Comparison of ENCODE assay signal across 25 cellular contexts in genomic region chr20:1656844-1657243, GRCh38. TPM values are rescaled to one million over a fixed set of nuclear protein-coding genes. Genes with fewer than 3 reads are reported as not detected.
DNase-seq lines count a peak whose midpoint lies in the region; ATAC-seq and TF ChIP-seq lines count a peak whose summit lies in the region.
"Had no signal": no experiment of that assay in that cellular context is flagged by ENCODE, and none has a peak within 500 bp of the region (broad histone marks: within the 10 kb centered on the region; RNA-seq: fewer than 3 reads in every experiment).

No MANE protein-coding gene starts in this region.

- POLR2A ChIA-PET in activated naive CD8-positive, alpha-beta T cell treated with anti-CD3 and anti-CD28 coated beads, Interleukin-2, amount 10 ng/mL, durations not matched to agents 7 days and 5 days (lab: Charles Lee) = interaction anchor here (0.6 to 5.2 kb wide), 9 partner anchors 10 to 78 kb away, joined by 3 to 36 read pairs (median 6); no protein-coding TSS in a partner anchor

- H3K9me3 ChIP-seq in Peyer's patch = no peaks in the 10 kb centered on the region
- H3K9me3 ChIP-seq in thymus (ENCODE audit: control insufficient read depth) = peaks cover 1% of the 10 kb centered on the region
- H3K9me3 ChIP-seq: ascending aorta, testis had no signal

- DNase-seq in activated naive CD4-positive, alpha-beta T cell treated with anti-CD3 and anti-CD28 coated beads, Interleukin-2, amount 10 ng/mL, durations not matched to agents 7 days and 5 days = no peak
- DNase-seq in activated naive CD4-positive, alpha-beta T cell (lab: John Stamatoyannopoulos, UW) = no peak
- DNase-seq in Peyer's patch (no peak), NCI-H1694 (lab: John Stamatoyannopoulos, UW) (no peak)
- DNase-seq in activated naive CD8-positive, alpha-beta T cell treated with anti-CD3 and anti-CD28 coated beads, Interleukin-2, amount 10 ng/mL, durations not matched to agents 7 days and 5 days = no peak
- no peak for DNase-seq in activated effector memory CD4-positive, alpha-beta T cell treated with anti-CD3 and anti-CD28 coated beads, Interleukin-2, amount 50 U/mL, for 16 hours
- DNase-seq: DMS79 treated with DMSO at 0.1 percent for 48 hours; HCEC 1CT; left lung; NCI-H1930; NCI-H446; NK-92 treated with Interleukin-12 subunit alpha and Interleukin-12 subunit beta, amount 100 ng/mL, for 24 hours; nucleus accumbens; retina; stimulated activated CD4-positive, alpha-beta T cell treated with anti-CD3 and anti-CD28 coated beads, Interleukin-12 subunit alpha, Interleukin-12 subunit beta, amount 100 ng/mL, for 4 hours; stimulated activated CD8-positive, alpha-beta memory T cell treated with anti-CD3 and anti-CD28 coated beads, Interleukin-4, amount 100 ng/mL, for 48 hours had no signal

- H3K9me3 Mint-ChIP-seq in activated naive CD4-positive, alpha-beta T cell treated with anti-CD3 and anti-CD28 coated beads, Interleukin-2, amount 10 ng/mL, durations not matched to agents 7 days and 5 days = peaks cover 26% of the 10 kb centered on the region
- peaks cover 4% of the 10 kb centered on the region for H3K9me3 Mint-ChIP-seq in activated naive CD8-positive, alpha-beta T cell treated with anti-CD3 and anti-CD28 coated beads, Interleukin-2, amount 10 ng/mL, durations not matched to agents 7 days and 5 days

- H3K4me3 ChIP-seq in Peyer's patch = peak overlapping the region; percentile 6 to 28 (median 26)
- H3K4me3 ChIP-seq in thymus (ENCODE audit: low read length) = peak overlapping the region; percentile 43
- H3K4me3 ChIP-seq: ascending aorta, left lung, testis had no signal

- peaks cover 86% of the 10 kb centered on the region for H3K4me1 Mint-ChIP-seq in activated naive CD4-positive, alpha-beta T cell treated with anti-CD3 and anti-CD28 coated beads, Interleukin-2, amount 10 ng/mL, durations not matched to agents 7 days and 5 days
- H3K4me1 Mint-ChIP-seq in activated naive CD8-positive, alpha-beta T cell treated with anti-CD3 and anti-CD28 coated beads, Interleukin-2, amount 10 ng/mL, durations not matched to agents 7 days and 5 days = peaks cover 73% of the 10 kb centered on the region

- H3K27me3 ChIP-seq in Peyer's patch = no peaks in the 10 kb centered on the region
- H3K27me3 ChIP-seq in thymus (ENCODE audit: control insufficient read depth, insufficient read depth) = no peaks in the 10 kb centered on the region
- H3K27me3 ChIP-seq: ascending aorta, testis had no signal

- peak overlapping the region; percentile 82 for H3K4me3 Mint-ChIP-seq in activated naive CD4-positive, alpha-beta T cell treated with anti-CD3 and anti-CD28 coated beads, Interleukin-2, amount 10 ng/mL, durations not matched to agents 7 days and 5 days
- H3K4me3 Mint-ChIP-seq in activated naive CD8-positive, alpha-beta T cell treated with anti-CD3 and anti-CD28 coated beads, Interleukin-2, amount 10 ng/mL, durations not matched to agents 7 days and 5 days = peak overlapping the region; percentile 91

- no peaks in the 10 kb centered on the region for H3K36me3 ChIP-seq in Peyer's patch
- H3K36me3 ChIP-seq in thymus (ENCODE audit: control insufficient read depth, insufficient read depth) = no peaks in the 10 kb centered on the region
- H3K36me3 ChIP-seq: ascending aorta, left lung had no signal

- H3K4me1 ChIP-seq in Peyer's patch = peaks cover 0 to 5% (median 2%) of the 10 kb centered on the region in 4 donors
- peaks cover 9% of the 10 kb centered on the region for H3K4me1 ChIP-seq in thymus (ENCODE audit: control insufficient read depth, insufficient read depth, low read length)
- H3K4me1 ChIP-seq: ascending aorta, testis had no signal

- ATAC-seq in activated naive CD8-positive, alpha-beta T cell treated with anti-CD3 and anti-CD28 coated beads, Interleukin-2, amount 10 ng/mL, durations not matched to agents 7 days and 5 days (ENCODE audit: low read depth) = peak; percentile 19
- no peak for ATAC-seq in GM18858 (IDR thresholded peaks at IDR 0.05; ENCODE audit: unreplicated experiment)
- ATAC-seq: HepG2, left lung, SK-N-SH treated with all-trans-retinoic acid at 6 μM for 48 hours had no signal

- no peak for TF ChIP-seq CTCF in Peyer's patch (IDR thresholded peaks at IDR 0.05)

- H3K36me3 Mint-ChIP-seq in activated naive CD4-positive, alpha-beta T cell treated with anti-CD3 and anti-CD28 coated beads, Interleukin-2, amount 10 ng/mL, durations not matched to agents 7 days and 5 days = peaks cover 52% of the 10 kb centered on the region
- H3K36me3 Mint-ChIP-seq in activated naive CD8-positive, alpha-beta T cell treated with anti-CD3 and anti-CD28 coated beads, Interleukin-2, amount 10 ng/mL, durations not matched to agents 7 days and 5 days = peaks cover 51% of the 10 kb centered on the region

- H3K27me3 Mint-ChIP-seq in activated naive CD4-positive, alpha-beta T cell treated with anti-CD3 and anti-CD28 coated beads, Interleukin-2, amount 10 ng/mL, durations not matched to agents 7 days and 5 days = no peaks in the 10 kb centered on the region
- H3K27me3 Mint-ChIP-seq in activated naive CD8-positive, alpha-beta T cell treated with anti-CD3 and anti-CD28 coated beads, Interleukin-2, amount 10 ng/mL, durations not matched to agents 7 days and 5 days = no peaks in the 10 kb centered on the region

- 92% methylated on average over 5 of the region's 5 CpGs for whole genome bisulfite sequencing in thymus

- H3K27ac ChIP-seq in Peyer's patch = peak overlapping the region; percentile 54 to 72 (median 63)
- H3K27ac ChIP-seq in thymus (ENCODE audit: low read depth) = peak overlapping the region; percentile 94
- H3K27ac ChIP-seq: ascending aorta, left lung, testis had no signal

- peak overlapping the region; percentile 98 for H3K27ac Mint-ChIP-seq in activated naive CD4-positive, alpha-beta T cell treated with anti-CD3 and anti-CD28 coated beads, Interleukin-2, amount 10 ng/mL, durations not matched to agents 7 days and 5 days
- H3K27ac Mint-ChIP-seq in activated naive CD8-positive, alpha-beta T cell treated with anti-CD3 and anti-CD28 coated beads, Interleukin-2, amount 10 ng/mL, durations not matched to agents 7 days and 5 days = peak overlapping the region; percentile 97

- no peak for TF ChIP-seq POLR2A in Peyer's patch (IDR thresholded peaks at IDR 0.05)

- CTCF ChIA-PET in activated naive CD4-positive, alpha-beta T cell treated with anti-CD3 and anti-CD28 coated beads, Interleukin-2, amount 10 ng/mL, durations not matched to agents 7 days and 5 days (lab: Charles Lee) = interaction anchor here (0.7 kb wide), 1 partner anchor 18 kb away, joined by 3 read pairs; no protein-coding TSS in a partner anchor

RNA-seq across cellular contexts. Expression of gene SIRPG, which starts 0.7 kb away (rescaled TPM):
- total RNA-seq in Peyer's patch = 1 to 10 TPM; 1.8 to 5.8 (median 3.6) TPM
- total RNA-seq in activated naive CD8-positive, alpha-beta T cell treated with anti-CD3 and anti-CD28 coated beads, Interleukin-2, amount 10 ng/mL, durations not matched to agents 7 days and 5 days = 100 to 1,000 TPM in 1 of 2 experiments, 10 to 100 TPM in 1; 98.7 to 100 TPM
- 51.0 TPM for polyA plus RNA-seq in thymus
- total RNA-seq: ascending aorta, cerebellum, HepG2, MCF 10A had no signal
- polyA plus RNA-seq: AG04450, HepG2 had no signal

RNA-seq across cellular contexts. Expression of gene SIRPB1, which starts 37.0 kb away (rescaled TPM):
- total RNA-seq in Peyer's patch = 1 to 10 TPM; 1.6 to 3.1 (median 2.3) TPM
- 1 to 10 TPM; 6.5 to 9.6 TPM for total RNA-seq in activated naive CD8-positive, alpha-beta T cell treated with anti-CD3 and anti-CD28 coated beads, Interleukin-2, amount 10 ng/mL, durations not matched to agents 7 days and 5 days
- 1.2 TPM for polyA plus RNA-seq in thymus
- polyA plus RNA-seq: AG04450 had no signal

Comparison
In these comparisons a context has a peak if more than half of its experiments do, and no peak if none do; other contexts are left out.
1. RNA of gene SIRPG, which starts 0.7 kb away (total RNA-seq): 98.7 to 100 TPM in activated naive CD8-positive, alpha-beta T cell treated with anti-CD3 and anti-CD28 coated beads, Interleukin-2, amount 10 ng/mL, durations not matched to agents 7 days and 5 days; 1.8 to 5.8 TPM in Peyer's patch; every median in the first group is over 10 times any median in the second.